8 cellular contexts compared by ENCODE assay signal in the genomic region with DNA sequence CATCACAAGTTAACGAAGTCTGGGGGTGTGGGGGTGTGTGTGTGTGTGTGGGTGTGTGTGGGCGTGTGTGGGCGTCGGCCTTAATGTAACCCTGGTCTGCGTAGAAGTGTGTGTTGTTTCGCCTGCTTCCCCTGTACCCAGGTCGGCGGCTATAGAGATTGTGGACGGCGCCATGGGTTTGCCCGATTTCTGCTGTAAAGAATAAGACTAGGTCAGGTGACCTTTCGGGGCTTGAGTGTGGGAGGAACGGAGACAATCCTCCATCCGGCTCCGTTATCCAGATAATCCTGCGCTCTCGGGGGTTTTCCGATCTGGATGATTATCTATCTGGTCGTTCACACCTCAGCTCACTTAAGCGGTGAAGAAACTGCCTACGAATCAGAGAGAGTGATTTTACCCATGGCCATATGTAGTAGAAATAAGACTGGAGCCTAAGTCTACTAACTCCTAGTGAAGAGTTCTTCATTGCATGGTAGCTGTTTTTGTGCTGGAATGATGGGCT. TPM values are rescaled to one million over a fixed set of nuclear protein-coding genes. Genes with fewer than 3 reads are reported as not detected.
DNase-seq lines count a peak whose midpoint lies in the region; ATAC-seq and TF ChIP-seq lines count a peak whose summit lies in the region.

No MANE protein-coding gene starts in this region.

- peaks cover 18% of the 10 kb centered on the region for H3K4me1 Mint-ChIP-seq in MCF 10A (ENCODE audit: insufficient read depth, unreplicated experiment)

- POLR2A ChIA-PET in MCF 10A (lab: Yijun Ruan, JAX), result interaction anchor here (0.6 to 13.1 kb wide), 17 partner anchors 11 to 1980 kb away, joined by 3 to 694 read pairs (median 15); partner anchors contain the start of genes ADGRF3, RAB10 and SELENOI

- no peaks in the 10 kb centered on the region for H3K9me3 Mint-ChIP-seq in MCF 10A (ENCODE audit: unreplicated experiment)

- H3K4me3 ChIP-seq in BE2C (ENCODE audit: low read depth, low read length), result peak overlapping the region; percentile 69
- H3K4me3 ChIP-seq in kidney epithelial cell (ENCODE audit: low read depth, low read length), result peak overlapping the region; percentile 88

- H3K4me1 ChIP-seq in BE2C, result no peaks in the 10 kb centered on the region

- peak overlapping the region; percentile 99 for H3K27ac Mint-ChIP-seq in MCF 10A (ENCODE audit: low read depth, unreplicated experiment)

- H3K27me3 Mint-ChIP-seq in MCF 10A (ENCODE audit: insufficient read depth, unreplicated experiment), result no peaks in the 10 kb centered on the region

- H3K27me3 ChIP-seq in BE2C, result no peaks in the 10 kb centered on the region
- H3K27me3 ChIP-seq in kidney epithelial cell (ENCODE audit: control insufficient read depth, insufficient read depth, low read length), result no peaks in the 10 kb centered on the region

- H3K4me3 Mint-ChIP-seq in MCF 10A (ENCODE audit: unreplicated experiment), result peak overlapping the region; percentile 97

- peak; percentile 35 for DNase-seq in BE2C
- DNase-seq in T follicular helper cell (ENCODE audit: low read depth), result peak; percentile 14
- peak; percentile 58 for DNase-seq in MCF 10A (ENCODE audit: unreplicated experiment)
- no peak for DNase-seq in kidney epithelial cell (ENCODE audit: low read depth)
- DNase-seq in stimulated activated CD4-positive, alpha-beta T cell treated with anti-CD3 and anti-CD28 coated beads, Interleukin-1b, Interleukin-23, amount 100 ng/mL, for 48 hours, result peak; percentile 44
- no peak for DNase-seq in T1000 (lab: John Stamatoyannopoulos, UW)

- CTCF ChIA-PET in MCF 10A (lab: Yijun Ruan, JAX), result interaction anchor here (0.8 to 2.6 kb wide), 6 partner anchors 11 to 333 kb away, joined by 3 to 14 read pairs (median 4); no protein-coding TSS in a partner anchor

- no peaks in the 10 kb centered on the region; the same call in 1 of the 2 replicates for H3K36me3 ChIP-seq in BE2C
- no peaks in the 10 kb centered on the region for H3K36me3 ChIP-seq in kidney epithelial cell (ENCODE audit: control insufficient read depth, insufficient read depth, low read length)

- peaks cover 23% of the 10 kb centered on the region for H3K36me3 Mint-ChIP-seq in MCF 10A (ENCODE audit: insufficient read depth, unreplicated experiment)

- intact Hi-C loops in MCF 10A (cut with micrococcal nuclease), result loop anchor here (1.0 to 5.0 kb wide), 2 partner anchors 29 to 102 kb away; partner anchors contain the start of genes ADGRF3 and SELENOI

- ATAC-seq in GM19043 (IDR thresholded peaks at IDR 0.05; ENCODE audit: low read depth, unreplicated experiment) (peak; percentile 4), HG03521 (IDR thresholded peaks at IDR 0.05; ENCODE audit: unreplicated experiment) (peak; percentile 11)

- BruUV-seq in MCF 10A (replicated peaks; lab: Mats Ljungman, UMichigan), result TSS peak; percentile 62

- H3K9me3 ChIP-seq in BE2C, result no peaks in the 10 kb centered on the region

- no peak for TF ChIP-seq CTCF in BE2C (IDR thresholded peaks at IDR 0.05; ENCODE audit: low read depth, low read length)
- TF ChIP-seq CTCF in MCF 10A (IDR thresholded peaks at IDR 0.05; ENCODE audit: unreplicated experiment), result no peak
- no peak for TF ChIP-seq CTCF in kidney epithelial cell (IDR thresholded peaks at IDR 0.05; ENCODE audit: insufficient read depth, low read length, poor library complexity, severe bottlenecking)

RNA-seq across cellular contexts. Expression of gene HADHB, which starts 0.5 kb away (rescaled TPM):
- 71.5 TPM for polyA plus RNA-seq in BE2C (2012; ENCODE audit: insufficient read depth, insufficient read length, low read depth)
- total RNA-seq in MCF 10A (2022) (126 and 143 TPM in 2 replicates), kidney epithelial cell (98.3 and 105 TPM in 2 replicates)

RNA-seq across cellular contexts. Expression of gene HADHA, which starts 0.8 kb away (rescaled TPM):
- polyA plus RNA-seq in BE2C (2012; ENCODE audit: insufficient read depth, insufficient read length, low read depth), result 126 TPM
- total RNA-seq in MCF 10A (2022) (132 and 152 TPM in 2 replicates), kidney epithelial cell (109 and 115 TPM in 2 replicates)

Comparison
In these comparisons a context has a peak if more than half of its experiments do, and no peak if none do; other contexts are left out.
1. DNase-seq: peak in BE2C (single experiment), T follicular helper cell (single experiment), MCF 10A (single experiment) and stimulated activated CD4-positive, alpha-beta T cell treated with anti-CD3 and anti-CD28 coated beads, Interleukin-1b, Interleukin-23, amount 100 ng/mL, for 48 hours (single experiment); none in kidney epithelial cell (single experiment) and T1000 (single experiment).